In genomic region chr11:40647290-40647689, GRCh38 we compare ENCODE assay signal across 13 cellular contexts.
"Had no signal": no experiment of that assay in that cellular context is flagged by ENCODE, and none has a peak within 500 bp of the region (broad histone marks: within the 10 kb centered on the region; RNA-seq: fewer than 3 reads in every experiment).

No MANE protein-coding gene starts in this region.

- H3K27ac ChIP-seq: dorsolateral prefrontal cortex, lower lobe of right lung, skin epidermis, thoracic aorta had no signal

- ATAC-seq: activated CD8-positive, alpha-beta memory T cell treated with anti-CD3 and anti-CD28 coated beads, Interleukin-2, amount 10 ng/mL, durations not matched to agents 7 days and 5 days; lower lobe of right lung; stimulated activated naive CD8-positive, alpha-beta T cell treated with anti-CD3 and anti-CD28 coated beads, Interleukin-15, amount 100 ng/mL, for 72 hours had no signal

- H3K4me3 ChIP-seq: dorsolateral prefrontal cortex, lower lobe of right lung, skin epidermis, thoracic aorta had no signal

- DNase-seq: activated CD4-positive, alpha-beta T cell treated with anti-CD3 and anti-CD28 coated beads, Interleukin-2, amount 50 U/mL, for 48 hours; activated CD4-positive, CD25-positive, alpha-beta regulatory T cell treated with anti-CD3 and anti-CD28 coated beads, Interleukin-2, amount 50 U/mL, for 72 hours; activated CD8-positive, alpha-beta memory T cell treated with anti-CD3 and anti-CD28 coated beads, Interleukin-2, amount 10 ng/mL, durations not matched to agents 7 days and 5 days; activated gamma-delta T cell; activated T-cell treated with anti-CD3 and anti-CD28 coated beads, Interleukin-2, amount 50 U/mL, for 24 hours; anterior cingulate cortex; dorsolateral prefrontal cortex; lower lobe of right lung; midbrain; stimulated activated CD4-positive, alpha-beta T cell treated with anti-CD3 and anti-CD28 coated beads, Interleukin-4, amount 100 ng/mL, for 4 hours; stimulated activated naive CD8-positive, alpha-beta T cell treated with anti-CD3 and anti-CD28 coated beads, Interleukin-15, amount 100 ng/mL, for 72 hours had no signal

- H3K4me1 ChIP-seq: lower lobe of right lung had no signal

- H3K36me3 ChIP-seq: lower lobe of right lung, thoracic aorta had no signal

- H3K9me3 ChIP-seq: thoracic aorta had no signal

- H3K27me3 ChIP-seq: dorsolateral prefrontal cortex had no signal
